Comparison of ENCODE assay signal across 23 cellular contexts in the genomic region with DNA sequence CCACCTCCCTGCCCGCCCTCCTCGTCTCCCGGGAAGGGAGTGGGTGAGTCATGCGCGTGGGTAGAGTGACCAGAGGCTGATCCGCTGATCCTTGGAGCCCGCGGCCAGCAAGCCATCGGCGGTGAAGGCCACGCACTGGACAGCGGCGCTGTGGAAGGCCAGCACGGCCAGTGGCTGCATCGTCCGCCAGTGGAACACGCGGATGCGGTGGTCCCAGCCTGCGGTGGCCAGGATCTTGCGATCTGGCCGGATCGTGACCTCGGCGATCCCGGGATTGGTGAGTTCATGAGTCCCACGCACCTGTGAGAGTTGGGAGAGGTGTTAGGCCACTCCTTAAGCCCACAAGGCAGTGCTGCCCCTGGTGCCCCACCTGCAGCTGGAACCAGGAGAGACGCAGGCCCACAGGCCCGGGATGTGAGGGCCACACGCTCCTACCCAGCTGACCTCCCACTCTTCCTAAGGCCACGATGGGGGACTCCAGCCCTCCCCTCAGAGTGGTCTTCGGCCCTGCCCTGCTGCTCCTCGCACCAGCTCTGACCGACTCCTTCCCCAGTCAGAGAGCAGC. TPM values are rescaled to one million over a fixed set of nuclear protein-coding genes. Genes with fewer than 3 reads are reported as not detected.
DNase-seq lines count a peak whose midpoint lies in the region; ATAC-seq, FAIRE-seq and TF ChIP-seq lines count a peak whose summit lies in the region.
"Had no signal": no experiment of that assay in that cellular context is flagged by ENCODE, and none has a peak within 500 bp of the region (broad histone marks: within the 10 kb centered on the region; RNA-seq: fewer than 3 reads in every experiment).

No MANE protein-coding gene starts in this region.

- POLR2A ChIA-PET in HepG2 (lab: Yijun Ruan, JAX), result no interaction called here

- TF ChIP-seq POLR2A in right lobe of liver (IDR thresholded peaks at IDR 0.05) (no peak), HepG2 (IDR thresholded peaks at IDR 0.05; ENCODE audit: insufficient read depth in 1 of 2, low read depth in 2 of 2, low read length in 2 of 2) (no peak), spleen (IDR thresholded peaks at IDR 0.05) (no peak)

- ATAC-seq in right lobe of liver (no peak), HepG2 (no peak)

- H3K27ac ChIP-seq in right lobe of liver (no peak overlapping the region), HepG2 (ENCODE audit: extremely low read length, insufficient read depth, low read length) (no peak overlapping the region), spleen (no peak overlapping the region)
- H3K27ac ChIP-seq: GM23248 had no signal

- intact Hi-C loops in right lobe of liver (cut with DNase I) (loop anchor here in 1 of 2 donors (10.0 kb wide), 1 partner anchor 106 kb away; no protein-coding TSS in a partner anchor), HepG2 (cut with micrococcal nuclease; ENCODE audit: unreplicated experiment) (no loop called here), spleen (cut with DNase I; ENCODE audit: low total_unique reads) (no loop called here)

- no peak overlapping the region for H3K27ac Mint-ChIP-seq in chondrocyte (ENCODE audit: unreplicated experiment)
- H3K27ac Mint-ChIP-seq: CD4-positive, CD25-positive, alpha-beta regulatory T cell; CD8-positive, alpha-beta memory T cell had no signal

- H3K4me3 Mint-ChIP-seq in chondrocyte (ENCODE audit: unreplicated experiment), result no peak overlapping the region
- H3K4me3 Mint-ChIP-seq: CD4-positive, CD25-positive, alpha-beta regulatory T cell; CD8-positive, alpha-beta memory T cell had no signal

- no peak overlapping the region for H2AFZ ChIP-seq in HepG2 (ENCODE audit: low read length)
- H2AFZ ChIP-seq: GM23248 had no signal

- TF ChIP-seq RAD21 in HepG2 (CRISPR knock-in tag; IDR thresholded peaks at IDR 0.05), result no peak

- TF ChIP-seq CTCF in right lobe of liver (IDR thresholded peaks at IDR 0.05) (no peak), HepG2 (CRISPR knock-in tag; IDR thresholded peaks at IDR 0.05) (no peak), chondrocyte (IDR thresholded peaks at IDR 0.05) (no peak), spleen (IDR thresholded peaks at IDR 0.05 in 8 of 11, conservative IDR thresholded peaks at IDR 0.05 in 3 of 11) (no peak)

- no peaks in the 10 kb centered on the region for H3K4me1 ChIP-seq in right lobe of liver
- H3K4me1 ChIP-seq in HepG2 (ENCODE audit: insufficient read depth, low read length), result peaks cover 20% of the 10 kb centered on the region
- H3K4me1 ChIP-seq in spleen, result no peaks in the 10 kb centered on the region
- H3K4me1 ChIP-seq: BE2C, HAP-1 had no signal

- no CpG with 5 or more reads among the region's 34 CpGs for WGBS in right lobe of liver (ENCODE audit: insufficient coverage, low coverage, low lambda C conversion rate, missing lambda C conversion rate)
- WGBS in HepG2 (ENCODE audit: low lambda C conversion rate), result 90% methylated on average over 18 of the region's 34 CpGs
- WGBS in spleen, 5 donors, result 95 to 98% (median 97%) methylated on average over 26 to 34 of the region's 34 CpGs

- DNase-seq in right lobe of liver (peak in 2 of 3 donors; percentile 10 to 47), HepG2 (ENCODE audit: low spot score) (no peak), chondrocyte (ENCODE audit: low spot score) (peak; percentile 79), spleen (peak; percentile 63), NCI-H510A treated with DMSO at 0.1 percent for 48 hours (lab: John Stamatoyannopoulos, UW) (no peak), cerebellar nuclear complex (lab: John Stamatoyannopoulos, UW) (no peak)
- DNase-seq: ACHN; BE2C; C1 segment of cervical spinal cord; CD4-positive, CD25-positive, alpha-beta regulatory T cell; CD8-positive, alpha-beta memory T cell; COR-L47; DMS 273 treated with DMSO at 0.1 percent for 48 hours; DMS53; DND-41; EL; GM23248 had no signal

- H3K27me3 ChIP-seq in right lobe of liver (no peaks in the 10 kb centered on the region), HepG2 (ENCODE audit: control insufficient read depth in 1 of 2, insufficient read depth in 2 of 2, low read length in 2 of 2) (peaks cover 0 to under 1% of the 10 kb centered on the region in 2 experiments; a peak in 1 of 5 replicates), spleen (replicated peaks in 1 of 7) (peaks cover 0 to under 1% (median 0%) of the 10 kb centered on the region in 7 donors)
- H3K27me3 ChIP-seq: BE2C had no signal

- TF ChIP-seq EP300 in HepG2 (IDR thresholded peaks at IDR 0.05; ENCODE audit: low read depth in 2 of 2, low read length in 2 of 2), result no peak
- TF ChIP-seq EP300 in HepG2 (CRISPR knock-in tag; IDR thresholded peaks at IDR 0.05; ENCODE audit: borderline replicate concordance), result no peak

- no TSS peak for BruUV-seq in HepG2 (replicated peaks; lab: Mats Ljungman, UMichigan)

- in situ Hi-C loops in HepG2 (cut with HindIII; ENCODE audit: extremely low pct_ligation_motif_present, low pct_unique_long_range_greater_than_20kb), result no loop called here

- no peaks in the 10 kb centered on the region for H3K79me2 ChIP-seq in HepG2 (ENCODE audit: insufficient read depth, low read length)

- H3K36me3 Mint-ChIP-seq in chondrocyte (ENCODE audit: low read depth), result peaks cover 16% of the 10 kb centered on the region

- H3K9me3 ChIP-seq in right lobe of liver, result no peaks in the 10 kb centered on the region
- no peaks in the 10 kb centered on the region for H3K9me3 ChIP-seq in HepG2 (ENCODE audit: low read length)
- peaks cover 0 to 25% (median 20%) of the 10 kb centered on the region in 8 donors for H3K9me3 ChIP-seq in spleen
- H3K9me3 ChIP-seq: BE2C had no signal

- H3K4me3 ChIP-seq in right lobe of liver (no peak overlapping the region), HepG2 (replicated peaks in 1 of 3; ENCODE audit: insufficient read depth in 1 of 3, low read depth in 2 of 3, low read length in 3 of 3) (no peak overlapping the region), spleen (no peak overlapping the region)
- H3K4me3 ChIP-seq: GM23248, HAP-1 had no signal

- peaks cover 31% of the 10 kb centered on the region for H3K9me3 Mint-ChIP-seq in chondrocyte (ENCODE audit: low read depth)

- no peak for FAIRE-seq in HepG2 (lab: Jason Lieb, UNC)
- FAIRE-seq: G401.6, GM12891, GM19239 had no signal

- CTCF ChIA-PET in HepG2 (lab: Yijun Ruan, JAX; ENCODE audit: low intra/inter-chr PET ratio, low total read pairs), result no interaction called here

- H3K27me3 Mint-ChIP-seq in chondrocyte (ENCODE audit: low read depth), result no peaks in the 10 kb centered on the region
- H3K27me3 Mint-ChIP-seq: CD4-positive, CD25-positive, alpha-beta regulatory T cell; CD8-positive, alpha-beta memory T cell had no signal

- no peak overlapping the region for H3K9ac ChIP-seq in HepG2 (ENCODE audit: insufficient read depth, low read depth, low read length)
- H3K9ac ChIP-seq: GM23248 had no signal

- H4K20me1 ChIP-seq in HepG2 (ENCODE audit: insufficient read depth, low read length), result no peaks in the 10 kb centered on the region

- no peaks in the 10 kb centered on the region for H3K4me1 Mint-ChIP-seq in chondrocyte (ENCODE audit: low read depth)
- H3K4me1 Mint-ChIP-seq: CD8-positive, alpha-beta memory T cell had no signal

- no peak overlapping the region for H3K4me2 ChIP-seq in HepG2 (ENCODE audit: low read depth, low read length)

- H3K36me3 ChIP-seq in right lobe of liver (no peaks in the 10 kb centered on the region), HepG2 (replicated peaks in 1 of 2; ENCODE audit: control insufficient read depth in 1 of 2, insufficient read depth in 2 of 2, low read length in 2 of 2) (no peaks in the 10 kb centered on the region), spleen (peaks cover 0 to 93% (median 13%) of the 10 kb centered on the region in 6 donors)
- H3K36me3 ChIP-seq: BE2C, HAP-1 had no signal

TF ChIP-seq in HepG2, 621 proteins besides CTCF, POLR2A, EP300 and RAD21 (continues in another document):
- TF ChIP-seq HIVEP1 (CRISPR knock-in tag; IDR thresholded peaks at IDR 0.05), result no peak
- no peak for TF ChIP-seq POGZ (CRISPR knock-in tag; IDR thresholded peaks at IDR 0.05)

RNA-seq across cellular contexts. Expression of a gene that starts 28.2 kb away (rescaled TPM):
- total RNA-seq in right lobe of liver (under 1 TPM in 4 of 6 experiments, not detected in 2; 0.24 to 0.37 (median 0.30) TPM), HepG2 (2016; rRNA removed; fragmentation: Illumina TruSeq; extraction: Trizol) (not detected in 2 replicates), chondrocyte (0.28 to 20.8 TPM in 2 of 3 replicates, not detected in the other), spleen (10 to 100 TPM in 1 of 7 donors, 1 to 10 TPM in 3, under 1 TPM in 3; 0.23 to 10.5 (median 3.1) TPM)
- total RNA-seq in HepG2 (2016; cell fraction: cytosol; rRNA removed; fragmentation: Illumina TruSeq; extraction: Trizol; ENCODE audit: low read depth), result not detected in 2 replicates
- not detected in 2 replicates for total RNA-seq in HepG2 (2016; cell fraction: insoluble cytoplasmic fraction; rRNA removed; fragmentation: Illumina TruSeq; extraction: Trizol)
- total RNA-seq in HepG2 (2016; cell fraction: membrane; rRNA removed; fragmentation: Illumina TruSeq; extraction: Trizol), result not detected in 2 replicates
- not detected in 2 replicates for total RNA-seq in HepG2 (2016; cell fraction: nucleus; rRNA removed; fragmentation: Illumina TruSeq; extraction: Trizol)
- polyA plus RNA-seq in HepG2 (2011; rRNA removed) (not detected in 2 replicates), spleen (under 1 TPM; 0.17 to 0.71 (median 0.61) TPM)
- 0.03 TPM in 1 of 2 replicates, not detected in the other for polyA plus RNA-seq in HepG2 (2011; cell fraction: cytosol; rRNA removed)
- 0.23 TPM in 1 of 2 replicates, not detected in the other for polyA plus RNA-seq in HepG2 (2011; cell fraction: nucleus; rRNA removed)
- not detected in 2 replicates for polyA plus RNA-seq in HepG2 (2012)
- polyA plus RNA-seq in HepG2 (2016; cell fraction: cytosol; fragmentation: Illumina TruSeq; extraction: Trizol; ENCODE audit: low read depth), result not detected in 2 replicates
- polyA plus RNA-seq in HepG2 (2016; cell fraction: insoluble cytoplasmic fraction; fragmentation: Illumina TruSeq; extraction: Trizol; ENCODE audit: low read depth), result not detected in 2 replicates
- polyA plus RNA-seq in HepG2 (2016; cell fraction: membrane; fragmentation: Illumina TruSeq; extraction: Trizol; ENCODE audit: low read depth), result 0.08 TPM in 1 of 2 replicates, not detected in the other
- polyA plus RNA-seq in HepG2 (2016; cell fraction: nucleus; fragmentation: Illumina TruSeq; extraction: Trizol; ENCODE audit: insufficient read depth, low read depth), result not detected in 2 replicates
- polyA minus RNA-seq in HepG2 (2011; rRNA and poly(A)+ RNA removed; ENCODE audit: low replicate concordance), result not detected in 2 replicates
- not detected in 2 replicates for polyA minus RNA-seq in HepG2 (2011; cell fraction: cytosol; rRNA and poly(A)+ RNA removed)
- not detected in 2 replicates for polyA minus RNA-seq in HepG2 (2011; cell fraction: nucleus; rRNA and poly(A)+ RNA removed)
- total RNA-seq: CD4-positive, CD25-positive, alpha-beta regulatory T cell; CD8-positive, alpha-beta memory T cell; H4; HT-29 had no signal
- polyA plus RNA-seq: CD4-positive, CD25-positive, alpha-beta regulatory T cell; CD8-positive, alpha-beta memory T cell had no signal

Comparison
In these comparisons a context has a peak if more than half of its experiments do, and no peak if none do; other contexts are left out.
1. DNase-seq: peak in right lobe of liver (2 of 3), chondrocyte (single experiment) and spleen (single experiment); none in HepG2 (single experiment), NCI-H510A treated with DMSO at 0.1 percent for 48 hours (single experiment) and cerebellar nuclear complex (0 of 2).